Comparison of ENCODE assay signal across 11 cellular contexts in the genomic region with DNA sequence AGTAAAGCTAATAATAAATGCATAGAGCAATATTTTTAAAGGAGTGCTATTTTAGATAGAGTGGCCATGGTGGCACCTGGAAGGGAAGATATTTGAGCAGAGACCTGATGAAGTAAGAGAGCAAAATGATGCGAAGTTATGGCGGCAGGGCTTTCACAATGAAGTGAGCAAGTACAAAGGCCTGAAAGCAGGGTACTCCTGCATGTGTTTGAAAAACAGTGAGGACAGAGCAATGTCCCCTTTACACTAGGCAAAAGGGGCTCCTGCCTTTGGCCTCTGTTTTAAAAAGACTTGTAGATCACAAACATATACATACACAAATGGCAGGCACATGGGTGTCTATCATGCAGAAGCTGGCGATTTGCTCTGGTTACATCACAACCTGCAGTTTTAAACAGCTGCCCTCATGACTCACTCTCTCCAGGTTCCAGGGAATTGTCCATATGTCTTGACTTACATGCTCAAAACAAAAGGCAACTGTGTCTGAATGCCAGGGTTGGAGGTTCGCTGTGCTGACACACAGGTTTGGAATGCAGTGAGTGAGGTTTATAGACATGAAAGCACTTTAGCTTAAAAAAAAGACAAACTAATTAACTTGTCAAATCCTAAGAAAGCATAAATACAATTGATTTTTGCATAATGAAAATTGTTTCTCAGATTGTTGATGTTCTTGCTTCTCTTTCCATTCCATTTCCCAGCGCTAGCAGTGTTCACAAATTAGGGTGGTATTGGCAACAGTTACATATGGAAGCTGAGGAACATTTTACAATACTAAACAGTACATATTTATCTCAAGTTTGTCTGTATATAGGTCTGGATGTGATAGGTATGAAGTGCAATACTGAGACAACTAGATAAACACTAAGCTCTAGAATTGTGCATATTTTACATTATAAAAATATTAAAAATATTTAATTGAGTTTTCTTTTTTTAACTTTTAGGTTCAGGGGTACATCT.
A peak's percentile ranks its signal among the peaks of the same experiment; 100 is the strongest.
DNase-seq lines count a peak whose midpoint lies in the region; ATAC-seq, FAIRE-seq and TF ChIP-seq lines count a peak whose summit lies in the region.
"Had no signal": no experiment of that assay in that cellular context is flagged by ENCODE, and none has a peak within 500 bp of the region (broad histone marks: within the 10 kb centered on the region; RNA-seq: fewer than 3 reads in every experiment).

No MANE protein-coding gene starts in this region.

- H3K4me1 Mint-ChIP-seq in endothelial cell (ENCODE audit: unreplicated experiment), result no peaks in the 10 kb centered on the region
- H3K4me1 Mint-ChIP-seq: activated naive CD4-positive, alpha-beta T cell treated with anti-CD3 and anti-CD28 coated beads, Interleukin-2, amount 50 U/mL, for 24 hours had no signal

- no peak overlapping the region for H3K4me3 Mint-ChIP-seq in endothelial cell (ENCODE audit: unreplicated experiment)
- H3K4me3 Mint-ChIP-seq: activated naive CD4-positive, alpha-beta T cell treated with anti-CD3 and anti-CD28 coated beads, Interleukin-2, amount 50 U/mL, for 24 hours had no signal

- intact Hi-C loops in pancreas (cut with DNase I) (no loop called here), dorsolateral prefrontal cortex (cut with DNase I) (no loop called here)

- no peaks in the 10 kb centered on the region for H3K27me3 Mint-ChIP-seq in endothelial cell (ENCODE audit: unreplicated experiment)

- H3K27ac ChIP-seq in pancreas (peak overlapping the region in 2 of 4 donors; percentile 57 to 67), dorsolateral prefrontal cortex (no peak overlapping the region)
- H3K27ac ChIP-seq: upper lobe of left lung had no signal

- H3K27me3 ChIP-seq in pancreas (no peaks in the 10 kb centered on the region), dorsolateral prefrontal cortex (peaks cover 0 to 4% (median 0%) of the 10 kb centered on the region in 45 donors)
- H3K27me3 ChIP-seq: upper lobe of left lung had no signal

- FAIRE-seq in pancreas (lab: Jason Lieb, UNC), result no peak

- H3K4me1 ChIP-seq in pancreas, result no peaks in the 10 kb centered on the region
- H3K4me1 ChIP-seq: upper lobe of left lung had no signal

- no peaks in the 10 kb centered on the region for H3K36me3 ChIP-seq in pancreas
- H3K36me3 ChIP-seq: upper lobe of left lung had no signal

- H3K9me3 Mint-ChIP-seq in endothelial cell (ENCODE audit: unreplicated experiment), result no peaks in the 10 kb centered on the region
- H3K9me3 Mint-ChIP-seq: activated naive CD4-positive, alpha-beta T cell treated with anti-CD3 and anti-CD28 coated beads, Interleukin-2, amount 50 U/mL, for 24 hours had no signal

- TF ChIP-seq CTCF in endothelial cell (IDR thresholded peaks at IDR 0.05; ENCODE audit: unreplicated experiment) (no peak), pancreas (IDR thresholded peaks at IDR 0.05) (no peak), dorsolateral prefrontal cortex (IDR thresholded peaks at IDR 0.05 in 54 of 56, conservative IDR thresholded peaks at IDR 0.05 in 2 of 56; ENCODE audit: low read depth in 1 of 56, partially characterized antibody in 56 of 56) (no peak)

- no peaks in the 10 kb centered on the region for H3K9me3 ChIP-seq in pancreas
- H3K9me3 ChIP-seq: upper lobe of left lung had no signal

- H3K27ac Mint-ChIP-seq in endothelial cell (ENCODE audit: unreplicated experiment), result no peak overlapping the region
- H3K27ac Mint-ChIP-seq: activated naive CD4-positive, alpha-beta T cell treated with anti-CD3 and anti-CD28 coated beads, Interleukin-2, amount 50 U/mL, for 24 hours had no signal

- H3K36me3 Mint-ChIP-seq in endothelial cell (ENCODE audit: low read depth, unreplicated experiment), result no peaks in the 10 kb centered on the region
- H3K36me3 Mint-ChIP-seq: activated naive CD4-positive, alpha-beta T cell treated with anti-CD3 and anti-CD28 coated beads, Interleukin-2, amount 50 U/mL, for 24 hours had no signal

- WGBS in pancreas, 2 donors, result 53 to 54% methylated on average over 5 of the region's 5 CpGs

- ATAC-seq in pancreas (peak; percentile 93 to 98 (median 96)), HG03432 (IDR thresholded peaks at IDR 0.05; ENCODE audit: unreplicated experiment) (no peak), left lobe of liver (no peak)

- DNase-seq in GM03348 (ENCODE audit: low spot score) (peak; percentile 35), NCI-H446 (lab: John Stamatoyannopoulos, UW) (peak; percentile 87 to 95), endothelial cell (ENCODE audit: low spot score) (peak; percentile 9), pancreas (peak in 4 of 6 donors; percentile 38 to 84 (median 66)), dorsolateral prefrontal cortex (no peak), retina (no peak), left lobe of liver (ENCODE audit: low spot score) (no peak)
- DNase-seq: nucleus accumbens had no signal

- H3K4me3 ChIP-seq in pancreas, result no peak overlapping the region
- no peak overlapping the region for H3K4me3 ChIP-seq in dorsolateral prefrontal cortex
- H3K4me3 ChIP-seq: upper lobe of left lung had no signal

Comparison
In these comparisons a context has a peak if more than half of its experiments do, and no peak if none do; other contexts are left out.
1. DNase-seq: peak in GM03348 (single experiment), NCI-H446 (2 of 2), endothelial cell (single experiment) and pancreas (4 of 6); none in dorsolateral prefrontal cortex (0 of 10), retina (single experiment) and left lobe of liver (single experiment).
2. ATAC-seq: peak in pancreas (4 of 4); none in HG03432 (single experiment) and left lobe of liver (single experiment).